In the genomic region with DNA sequence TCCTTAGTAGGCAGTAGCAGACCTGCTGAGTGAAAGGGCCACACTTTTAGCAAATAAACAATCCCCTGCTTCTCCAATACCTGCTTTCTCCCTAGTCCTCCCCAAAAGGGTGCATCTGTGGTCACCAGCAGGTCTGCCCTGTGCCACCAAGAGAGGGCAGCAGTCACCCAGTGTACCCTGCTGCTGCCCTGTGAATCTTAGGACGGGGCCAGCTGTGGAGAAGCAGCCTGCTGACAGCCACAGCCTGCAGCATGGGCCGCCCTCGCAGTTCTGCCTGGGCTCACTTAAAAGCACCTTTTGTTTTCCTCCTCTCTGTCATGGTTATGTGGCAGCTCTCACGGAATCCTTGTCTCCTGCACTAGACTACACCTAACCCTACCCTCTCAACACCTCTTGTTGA, we compare ENCODE assay signal across 8 cellular contexts.
A peak's percentile ranks its signal among the peaks of the same experiment; 100 is the strongest.
DNase-seq lines count a peak whose midpoint lies in the region; TF ChIP-seq lines count a peak whose summit lies in the region.
"Not testable (repeated sequence)": the region's sequence is repeated elsewhere in the genome, so short reads cannot be mapped to it uniquely, and the experiment has no call there.

No MANE protein-coding gene starts in this region.

- intact Hi-C loops in thyroid gland (cut with DNase I), result not testable (repeated sequence)

- H3K9me3 ChIP-seq in KOPT-K1 (ENCODE audit: insufficient read depth, low read length, poor library complexity, severe bottlenecking); thyroid gland: not testable (repeated sequence)

- not testable (repeated sequence) for H3K4me3 ChIP-seq in thyroid gland (replicated peaks in 1 of 3)

- not testable (repeated sequence) for H3K4me3 Mint-ChIP-seq in nephron progenitor cell

- 25 to 30% methylated on average over 4 of the region's 4 CpGs for WGBS in thyroid gland, 2 donors

- H3K4me1 ChIP-seq in thyroid gland, result not testable (repeated sequence)

- peaks cover 28% of the 10 kb centered on the region for H3K4me1 Mint-ChIP-seq in nephron progenitor cell

- peak overlapping the region; percentile 60 for H3K27ac ChIP-seq in KOPT-K1 (ENCODE audit: low read depth, low read length, poor library complexity, severe bottlenecking)
- H3K27ac ChIP-seq in VCaP, thyroid gland: not testable (repeated sequence)

- TF ChIP-seq CTCF in VCaP (conservative IDR thresholded peaks at IDR 0.05) (peak; percentile 78), nephron progenitor cell (IDR thresholded peaks at IDR 0.05) (peak; percentile 11), thyroid gland (IDR thresholded peaks at IDR 0.05) (peak in 4 of 6 experiments; percentile 47 to 63 (median 49))

- not testable (repeated sequence) for TF ChIP-seq POLR2A in thyroid gland (IDR thresholded peaks at IDR 0.05)

- H3K27me3 Mint-ChIP-seq in nephron progenitor cell (ENCODE audit: low read depth, poor library complexity), result not testable (repeated sequence)

- H3K27me3 ChIP-seq in thyroid gland, result not testable (repeated sequence)

- not testable (repeated sequence) for H3K27ac Mint-ChIP-seq in nephron progenitor cell

- DNase-seq in DMS79 treated with DMSO at 0.1 percent for 48 hours (lab: John Stamatoyannopoulos, UW) (peak; percentile 33), NCI-H69 (lab: John Stamatoyannopoulos, UW) (peak; percentile 11), glomerular visceral epithelial cell (ENCODE audit: extremely low spot score) (peak; percentile 19), nephron progenitor cell (peak; percentile 39), thyroid gland (peak; percentile 66 to 71)
- peak; percentile 38 for DNase-seq in activated naive CD4-positive, alpha-beta T cell treated with anti-CD3 and anti-CD28 coated beads, Interleukin-2, amount 50 U/mL, for 16 hours

- H3K9me3 Mint-ChIP-seq in nephron progenitor cell, result not testable (repeated sequence)

- not testable (repeated sequence) for H3K36me3 ChIP-seq in KOPT-K1 (ENCODE audit: insufficient read depth, low read length); thyroid gland

- not testable (repeated sequence) for H3K36me3 Mint-ChIP-seq in nephron progenitor cell (ENCODE audit: low read depth)

Comparison
In these comparisons a context has a peak if more than half of its experiments do, and no peak if none do; other contexts are left out.
1. DNase-seq: peak in every context shown above with its lines; median percentile 68 in thyroid gland; 39 in nephron progenitor cell; 38 in activated naive CD4-positive, alpha-beta T cell treated with anti-CD3 and anti-CD28 coated beads, Interleukin-2, amount 50 U/mL, for 16 hours; 33 in DMS79 treated with DMSO at 0.1 percent for 48 hours; 19 in glomerular visceral epithelial cell; 11 in NCI-H69.
2. CTCF ChIP-seq: peak in every context shown above with its lines; median percentile 78 in VCaP; 49 in thyroid gland; 11 in nephron progenitor cell.